Comparison of ENCODE assay signal across 13 cellular contexts in the genomic region with DNA sequence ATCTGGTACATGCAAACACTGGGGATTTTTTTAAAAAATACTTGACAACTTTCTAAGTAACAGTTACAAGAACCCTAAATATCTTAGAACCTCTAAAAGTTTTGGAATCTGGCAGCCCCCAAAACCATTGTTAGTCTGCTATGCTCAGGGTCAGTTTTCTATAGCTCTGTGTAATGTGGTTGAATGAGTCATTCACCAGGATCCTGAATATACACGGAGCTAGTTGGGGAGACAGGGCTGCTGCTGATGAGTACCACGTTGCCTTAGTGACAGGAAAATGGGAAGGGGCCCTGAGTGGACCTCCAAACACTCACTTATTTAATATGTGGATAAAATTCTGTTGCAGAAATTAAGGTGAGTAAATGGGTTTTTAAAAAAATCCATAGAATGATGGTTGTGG.
A peak's percentile ranks its signal among the peaks of the same experiment; 100 is the strongest.
DNase-seq lines count a peak whose midpoint lies in the region; ATAC-seq and TF ChIP-seq lines count a peak whose summit lies in the region.
"Had no signal": no experiment of that assay in that cellular context is flagged by ENCODE, and none has a peak within 500 bp of the region (broad histone marks: within the 10 kb centered on the region; RNA-seq: fewer than 3 reads in every experiment).

No MANE protein-coding gene starts in this region.

- no peak for ATAC-seq in HG03571 (IDR thresholded peaks at IDR 0.05; ENCODE audit: unreplicated experiment)

- no peak for TF ChIP-seq CTCF in GM10266 (IDR thresholded peaks at IDR 0.05; ENCODE audit: control insufficient read depth, insufficient read depth, low read depth, missing control alignments)

- DNase-seq in AG08395 (ENCODE audit: low spot score) (peak; percentile 64), Kasumi-1 (lab: John Stamatoyannopoulos, UW) (peak; percentile 53 to 54), amniotic stem cell (lab: John Stamatoyannopoulos, UW) (peak; percentile 33), kidney glomerular epithelial cell (lab: John Stamatoyannopoulos, UW) (peak; percentile 79), GM10266 (ENCODE audit: extremely low spot score) (no peak), superior temporal gyrus (ENCODE audit: extremely low spot score) (no peak), HuH-7.5 (ENCODE audit: low spot score) (no peak)
- DNase-seq: activated CD4-positive, alpha-beta T cell treated with anti-CD3 and anti-CD28 coated beads, Interleukin-2, amount 10 ng/mL, durations not matched to agents 7 days and 5 days; activated naive CD4-positive, alpha-beta T cell; GDM1; NCI-H2171 treated with DMSO at 0.1 percent for 48 hours; retina had no signal

Comparison
In these comparisons a context has a peak if more than half of its experiments do, and no peak if none do; other contexts are left out.
1. DNase-seq: peak in AG08395 (single experiment), Kasumi-1 (2 of 2), amniotic stem cell (single experiment) and kidney glomerular epithelial cell (single experiment); none in GM10266 (single experiment), superior temporal gyrus (single experiment) and HuH-7.5 (single experiment).